In the genomic region with DNA sequence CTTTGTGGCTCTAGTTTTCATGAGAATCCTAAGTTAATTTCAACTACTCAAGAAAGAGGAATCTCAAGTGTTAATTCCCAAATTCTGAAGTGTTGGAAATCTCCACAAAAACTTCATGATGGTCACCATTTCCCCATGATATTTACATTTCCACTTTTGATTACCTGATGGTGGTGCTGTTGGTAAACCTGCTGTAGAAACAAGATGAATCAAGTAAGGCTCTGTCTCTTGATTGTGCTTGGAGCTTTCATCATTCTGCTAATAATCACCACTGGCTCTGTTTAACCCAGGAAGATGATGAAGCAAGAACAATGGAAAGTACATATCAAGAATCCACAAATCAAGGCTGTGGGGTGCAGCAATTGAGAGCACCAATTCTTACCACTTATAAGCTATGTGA, we compare ENCODE assay signal across 13 cellular contexts.
DNase-seq lines count a peak whose midpoint lies in the region; ATAC-seq and TF ChIP-seq lines count a peak whose summit lies in the region.
"Had no signal": no experiment of that assay in that cellular context is flagged by ENCODE, and none has a peak within 500 bp of the region (broad histone marks: within the 10 kb centered on the region; RNA-seq: fewer than 3 reads in every experiment).

No MANE protein-coding gene starts in this region.

- no peaks in the 10 kb centered on the region for H3K36me3 ChIP-seq in OCI-LY3 (replicated peaks; ENCODE audit: low read depth, low read length)

- H3K4me3 ChIP-seq in OCI-LY3 (ENCODE audit: low read length): no peak overlapping the region
- H3K4me3 ChIP-seq in epithelial cell of proximal tubule (ENCODE audit: low read depth, low read length): no peak overlapping the region

- peaks cover 3% of the 10 kb centered on the region for H3K27me3 ChIP-seq in OCI-LY3 (ENCODE audit: low read depth, low read length)

- no peak overlapping the region for H3K4me3 Mint-ChIP-seq in naive B cell

- TF ChIP-seq CTCF in GM13977 (IDR thresholded peaks at IDR 0.05; ENCODE audit: extremely low read depth, insufficient read depth, missing control alignments) (peak; percentile 32), OCI-LY3 (IDR thresholded peaks at IDR 0.05; ENCODE audit: low read depth, low read length) (peak; percentile 41), epithelial cell of proximal tubule (conservative IDR thresholded peaks at IDR 0.05; ENCODE audit: low read depth, low read length) (peak; percentile 61)

- H3K4me1 ChIP-seq in OCI-LY3 (ENCODE audit: low read length): peaks cover 5% of the 10 kb centered on the region

- H3K27ac ChIP-seq in OCI-LY3 (ENCODE audit: low read length): no peak overlapping the region

- DNase-seq in GM13977 (ENCODE audit: low spot score): no peak
- peak; percentile 10 for DNase-seq in epithelial cell of proximal tubule (ENCODE audit: low read depth)
- peak; percentile 14 for DNase-seq in naive B cell
- DNase-seq in NCI-H69 (lab: John Stamatoyannopoulos, UW): no peak
- DNase-seq in mesenteric fat pad (ENCODE audit: low spot score): no peak
- DNase-seq: activated CD8-positive, alpha-beta memory T cell treated with anti-CD3 and anti-CD28 coated beads, Interleukin-2, amount 50 U/mL, for 4 hours; caudate nucleus; hippocampal formation; Karpas-422; NCI-H524 treated with DMSO at 0.1 percent for 48 hours; stimulated activated CD4-positive, alpha-beta T cell treated with anti-CD3 and anti-CD28 coated beads, Interleukin-1b, Interleukin-23, amount 100 ng/mL, for 48 hours had no signal

- H3K9me3 ChIP-seq in OCI-LY3 (ENCODE audit: insufficient read depth, low read length): no peaks in the 10 kb centered on the region

- no peak overlapping the region for H3K9ac ChIP-seq in OCI-LY3 (ENCODE audit: low read length)

- H3K9me3 Mint-ChIP-seq in naive B cell: no peaks in the 10 kb centered on the region

- peak in 1 of 2 donors; percentile 36 for ATAC-seq in naive B cell (ENCODE audit: low read depth in 2 of 2)
- ATAC-seq in GM21619 (IDR thresholded peaks at IDR 0.05; ENCODE audit: unreplicated experiment): no peak

- no peaks in the 10 kb centered on the region for H3K4me1 Mint-ChIP-seq in naive B cell

- H3K4me2 ChIP-seq in OCI-LY3 (ENCODE audit: low read length): no peak overlapping the region

- H3K27me3 Mint-ChIP-seq in naive B cell: peaks cover 13 to 22% (median 14%) of the 10 kb centered on the region in 3 donors

- H2AFZ ChIP-seq in OCI-LY3 (ENCODE audit: low read depth, low read length): no peak overlapping the region

- in situ Hi-C loops in GM13977 (cut with MboI; ENCODE audit: low pct_unique_long_range_greater_than_20kb, low sequenced_read_pairs, unreplicated experiment): no loop called here

- no peak overlapping the region for H3K27ac Mint-ChIP-seq in naive B cell

- no peaks in the 10 kb centered on the region for H3K79me2 ChIP-seq in OCI-LY3 (ENCODE audit: low read length)

- H3K36me3 Mint-ChIP-seq in naive B cell: no peaks in the 10 kb centered on the region

- H4K20me1 ChIP-seq in OCI-LY3 (ENCODE audit: insufficient read depth, low read length): no peaks in the 10 kb centered on the region

Comparison
In these comparisons a context has a peak if more than half of its experiments do, and no peak if none do; other contexts are left out.
1. DNase-seq: peak in epithelial cell of proximal tubule (single experiment) and naive B cell (single experiment); none in GM13977 (single experiment), NCI-H69 (single experiment) and mesenteric fat pad (single experiment).
2. Peak in every context shown above with its lines, with median percentiles within 50 percentile points of each other: CTCF ChIP-seq.